Comparison of ENCODE assay signal across 8 cellular contexts in genomic region chr12:50400104-50400637, GRCh38. TPM values are rescaled to one million over a fixed set of nuclear protein-coding genes. Genes with fewer than 3 reads are reported as not detected.
DNase-seq lines count a peak whose midpoint lies in the region; ATAC-seq and TF ChIP-seq lines count a peak whose summit lies in the region.

No MANE protein-coding gene starts in this region.

- H3K9me3 ChIP-seq in AG04450 (ENCODE audit: control insufficient read depth, insufficient read depth, low read length) (no peaks in the 10 kb centered on the region; the same call in 1 of the 2 replicates), SJSA1 (replicated peaks) (no peaks in the 10 kb centered on the region), fibroblast of lung (ENCODE audit: control insufficient read depth, insufficient read depth, low read depth, low read length) (no peaks in the 10 kb centered on the region), gastrocnemius medialis (no peaks in the 10 kb centered on the region)

- peaks cover 43% of the 10 kb centered on the region for H3K79me2 ChIP-seq in fibroblast of lung (ENCODE audit: control insufficient read depth, insufficient read depth, low read length)

- peak overlapping the region; percentile 95 for H2AFZ ChIP-seq in fibroblast of lung (ENCODE audit: low read length)

- H3K4me1 ChIP-seq in SJSA1 (replicated peaks) (peaks cover 25% of the 10 kb centered on the region), fibroblast of lung (ENCODE audit: control insufficient read depth, extremely low read depth, insufficient read depth, low read length) (no peaks in the 10 kb centered on the region), gastrocnemius medialis (peaks cover 20% of the 10 kb centered on the region in 2 donors)

- TF ChIP-seq CTCF in AG04450 (IDR thresholded peaks at IDR 0.05; ENCODE audit: low read depth, low read length) (no peak), fibroblast of lung (conservative IDR thresholded peaks at IDR 0.05 in 1 of 2, IDR thresholded peaks at IDR 0.05 in 1 of 2; ENCODE audit: low read depth in 1 of 2, low read length in 2 of 2) (no peak), gastrocnemius medialis (IDR thresholded peaks at IDR 0.05 in 4 of 5, conservative IDR thresholded peaks at IDR 0.05 in 1 of 5) (no peak)

- POLR2A ChIA-PET in AG04450 (lab: Yijun Ruan, JAX): interaction anchor here (0.6 to 1.6 kb wide), 2 partner anchors 10 to 57 kb away, joined by 6 to 7 read pairs; no protein-coding TSS in a partner anchor

- H3K4me2 ChIP-seq in fibroblast of lung (ENCODE audit: extremely low read depth, insufficient read depth, low read length): peak overlapping the region; percentile 83

- H3K4me3 ChIP-seq in AG04450 (ENCODE audit: low read depth, low read length) (peak overlapping the region; percentile 91), SJSA1 (peak overlapping the region; percentile 68), fibroblast of lung (replicated peaks in 1 of 4; ENCODE audit: control extremely low read depth in 1 of 4, insufficient read depth in 1 of 4, low read depth in 3 of 4, low read length in 4 of 4) (peak overlapping the region; percentile 92 to 95 (median 93)), gastrocnemius medialis (peak overlapping the region; percentile 75 to 93 (median 83))

- ATAC-seq in GM21619 (IDR thresholded peaks at IDR 0.05; ENCODE audit: unreplicated experiment) (peak; percentile 9), gastrocnemius medialis (peak in 1 of 2 donors; percentile 9), GM21786 (IDR thresholded peaks at IDR 0.05; ENCODE audit: unreplicated experiment) (no peak)

- H3K27ac ChIP-seq in AG04450 (ENCODE audit: low read depth, low read length) (peak overlapping the region; percentile 65), SJSA1 (peak overlapping the region; percentile 55), fibroblast of lung (ENCODE audit: insufficient read depth, low read length) (peak overlapping the region; percentile 91), gastrocnemius medialis (peak overlapping the region; percentile 92 to 98 (median 96))

- in situ Hi-C loops in gastrocnemius medialis (cut with MboI; ENCODE audit: low sequenced_read_pairs in 4 of 4): no loop called here

- CTCF ChIA-PET in AG04450 (lab: Charles Lee): no interaction called here

- H3K27me3 ChIP-seq in AG04450 (ENCODE audit: control insufficient read depth, insufficient read depth, low read length) (no peaks in the 10 kb centered on the region), SJSA1 (replicated peaks) (no peaks in the 10 kb centered on the region), fibroblast of lung (ENCODE audit: control insufficient read depth, insufficient read depth, low read length) (no peaks in the 10 kb centered on the region), gastrocnemius medialis (no peaks in the 10 kb centered on the region)

- peak overlapping the region; percentile 60 for H3K9ac ChIP-seq in fibroblast of lung (ENCODE audit: insufficient read depth, low read length)

- no peak for TF ChIP-seq POLR2A in gastrocnemius medialis (IDR thresholded peaks at IDR 0.05)

- H3K36me3 ChIP-seq in SJSA1: no peaks in the 10 kb centered on the region
- no peaks in the 10 kb centered on the region for H3K36me3 ChIP-seq in fibroblast of lung (ENCODE audit: control insufficient read depth, insufficient read depth, low read length)
- no peaks in the 10 kb centered on the region for H3K36me3 ChIP-seq in gastrocnemius medialis

- intact Hi-C loops in gastrocnemius medialis (cut with DNase I; ENCODE audit: low total_unique reads): loop anchor here (5.0 kb wide), 3 partner anchors 118 to 288 kb away; partner anchors contain the start of genes COX14 and LIMA1

- DNase-seq in AG04450 (ENCODE audit: low read depth, low spot score): no peak
- no peak for DNase-seq in SJSA1 (ENCODE audit: low read depth in 1 of 2, low spot score in 2 of 2)
- no peak for DNase-seq in fibroblast of lung (ENCODE audit: low read depth in 2 of 2)
- DNase-seq in gastrocnemius medialis: no peak
- no peak for DNase-seq in HUDEP-2 (lab: John Stamatoyannopoulos, UW; ENCODE audit: unreplicated experiment in 76 of 76)
- no peak for DNase-seq in activated CD8-positive, alpha-beta memory T cell treated with anti-CD3 and anti-CD28 coated beads for 24 hours

- H4K20me1 ChIP-seq in fibroblast of lung (ENCODE audit: control insufficient read depth, extremely low read depth, insufficient read depth, low read length): no peaks in the 10 kb centered on the region

RNA-seq across cellular contexts. Expression of gene LARP4, which starts 0.5 kb away (rescaled TPM):
- polyA plus RNA-seq in AG04450 (2011; rRNA removed) (19.6 and 25.5 TPM in 2 replicates), fibroblast of lung (25.1 and 33.9 TPM in 2 replicates)
- polyA minus RNA-seq in AG04450 (2011; rRNA and poly(A)+ RNA removed): 27.2 and 43.0 TPM in 2 replicates
- total RNA-seq in SJSA1 (2014; rRNA removed; shearing (Covaris generic)): 20.9 and 38.1 TPM in 2 replicates
- total RNA-seq in fibroblast of lung (33.9 TPM in 2 replicates), gastrocnemius medialis (10 to 100 TPM; 32.7 to 70.2 (median 42.4) TPM)
- 15.1 and 20.6 TPM in 2 replicates for polyA plus RNA-seq in fibroblast of lung (2012)
- polyA minus RNA-seq in fibroblast of lung (ENCODE audit: low replicate concordance): 4.4 and 7.0 TPM in 2 replicates

RNA-seq across cellular contexts. Expression of gene FAM186A, which starts 3.8 kb away (rescaled TPM):
- polyA plus RNA-seq in AG04450 (2011; rRNA removed): not detected in 2 replicates
- polyA minus RNA-seq in AG04450 (2011; rRNA and poly(A)+ RNA removed): not detected in 2 replicates
- total RNA-seq in SJSA1 (2014; rRNA removed; shearing (Covaris generic)): 0.03 TPM in 1 of 2 replicates, not detected in the other
- under 0.01 TPM in 1 of 2 replicates, not detected in the other for total RNA-seq in fibroblast of lung
- polyA plus RNA-seq in fibroblast of lung: not detected in 2 replicates
- polyA plus RNA-seq in fibroblast of lung (2012): 0.03 TPM in 1 of 2 replicates, not detected in the other
- not detected in 2 replicates for polyA minus RNA-seq in fibroblast of lung (ENCODE audit: low replicate concordance)
- not detected for total RNA-seq in gastrocnemius medialis
